Comparison of ENCODE assay signal across 1 cellular context in the genomic region with DNA sequence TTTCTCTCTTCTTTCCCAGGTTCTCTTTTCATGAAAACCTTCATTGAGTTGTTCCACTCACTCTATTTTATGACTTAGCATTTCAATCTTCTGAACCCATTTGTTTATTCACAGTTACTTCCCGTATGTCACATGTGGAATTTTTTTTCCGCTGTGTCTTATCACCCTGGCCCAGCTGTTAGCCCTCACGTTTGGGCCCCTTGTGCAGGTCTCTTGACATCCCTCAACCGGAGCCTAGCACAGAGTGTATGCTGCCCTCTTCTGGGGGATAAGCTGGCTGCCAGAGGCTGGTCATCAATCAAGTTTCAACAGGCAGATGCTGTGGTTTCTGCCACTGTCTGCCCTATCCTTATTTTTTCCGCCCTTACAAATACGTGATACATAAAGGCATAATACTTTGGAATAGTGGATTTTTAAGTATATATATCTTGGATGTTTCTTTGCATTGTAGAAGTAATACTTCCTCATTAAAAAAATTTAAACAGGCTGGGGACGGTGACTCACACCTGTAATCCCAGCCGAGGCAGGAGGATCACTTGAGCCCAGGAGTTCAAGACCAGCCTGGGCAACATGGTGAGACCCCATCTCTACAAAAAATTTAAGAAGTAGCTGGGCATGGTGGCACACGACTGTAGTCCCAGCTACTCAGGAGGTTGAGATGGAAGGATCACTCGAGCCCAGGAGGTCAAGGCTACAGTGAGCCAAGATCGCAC.
TF ChIP-seq lines count a peak whose summit lies in the region.

No MANE protein-coding gene starts in this region.

TF ChIP-seq in HCT116, 20 proteins besides CTCF, POLR2A, EP300 and RAD21:
- TF ChIP-seq CBX3 (IDR thresholded peaks at IDR 0.05; ENCODE audit: low read depth) (0 out of 2 replicates have a peak, but pooled peaks have one; percentile 18), SRF (IDR thresholded peaks at IDR 0.05; ENCODE audit: low read depth) (no peak), CEBPB (IDR thresholded peaks at IDR 0.05; ENCODE audit: low read depth) (no peak)
